ENCODE assay signal across 8 cellular contexts in genomic region chr5:72556351-72557146, GRCh38. TPM values are rescaled to one million over a fixed set of nuclear protein-coding genes. Genes with fewer than 3 reads are reported as not detected.
DNase-seq lines count a peak whose midpoint lies in the region; ATAC-seq, FAIRE-seq and TF ChIP-seq lines count a peak whose summit lies in the region.

No MANE protein-coding gene starts in this region.

- H3K14ac ChIP-seq in H1 (ENCODE audit: insufficient read length): no peak overlapping the region

- 3% methylated on average over 41 of the region's 41 CpGs for WGBS in HUES64
- WGBS in H1 (ENCODE audit: extremely low coverage in 1 of 2, insufficient coverage in 1 of 2, insufficient read length in 1 of 2, insufficient replicate concordance in 2 of 2, low coverage in 1 of 2, low lambda C conversion rate in 2 of 2, missing lambda C conversion rate in 1 of 2), 2 experiments: 5% methylated on average over 39 of the region's 41 CpGs; no CpG with 5 or more reads in 1 of the 2 experiments

- DNase-seq in DMS153 treated with DMSO at 0.1 percent for 48 hours (lab: John Stamatoyannopoulos, UW; ENCODE audit: unreplicated experiment) (peak; percentile 38), T-helper 17 cell (no peak), H1 (ENCODE audit: low read depth in 1 of 2, low spot score in 2 of 2) (peak; percentile 61 to 89), medulla oblongata (ENCODE audit: extremely low spot score) (peak; percentile 48), mesenteric fat pad (ENCODE audit: low spot score) (no peak)
- peak; percentile 60 for DNase-seq in stimulated activated CD8-positive, alpha-beta memory T cell treated with anti-CD3 and anti-CD28 coated beads, Interleukin-4, amount 100 ng/mL, for 48 hours

- H3K4me3 Mint-ChIP-seq in T-helper 17 cell: peak overlapping the region; percentile 92

- H3K4me2 ChIP-seq in H1 (ENCODE audit: insufficient read depth in 1 of 2, low read depth in 2 of 2, low read length in 2 of 2): peak overlapping the region; percentile 76 to 82

- peak overlapping the region; percentile 55 for H4K5ac ChIP-seq in H1 (ENCODE audit: insufficient read length, low read depth, low read length)

- H2AK5ac ChIP-seq in H1 (ENCODE audit: low read depth, low read length): no peak overlapping the region

- ATAC-seq in GM19467 (IDR thresholded peaks at IDR 0.05; ENCODE audit: unreplicated experiment): peak; percentile 71
- ATAC-seq in T-helper 17 cell: peak; percentile 72

- H2AFZ ChIP-seq in H1 (ENCODE audit: low read length): peak overlapping the region; percentile 86

- H3K27me3 ChIP-seq in HUES64 (ENCODE audit: insufficient read depth, low read length) (no peaks in the 10 kb centered on the region), H1 (replicated peaks in 1 of 4; ENCODE audit: control insufficient read depth in 3 of 4, extremely low read depth in 1 of 4, insufficient read depth in 3 of 4, low read length in 3 of 4) (no peaks in the 10 kb centered on the region)

- peak overlapping the region; percentile 9 for H3K56ac ChIP-seq in H1 (replicated peaks; ENCODE audit: insufficient read length, low read depth, low read length)

- H3K23ac ChIP-seq in H1 (ENCODE audit: insufficient read length): no peak overlapping the region

- peak; percentile 49 to 62 for TF ChIP-seq RAD21 in H1 (IDR thresholded peaks at IDR 0.05 in 1 of 2, conservative IDR thresholded peaks at IDR 0.05 in 1 of 2; ENCODE audit: low read depth in 2 of 2, low read length in 2 of 2)

- H4K91ac ChIP-seq in H1 (replicated peaks; ENCODE audit: insufficient read length, low read length): peak overlapping the region; percentile 85

- H3K9me3 ChIP-seq in HUES64 (ENCODE audit: insufficient read depth, low read depth, low read length): no peaks in the 10 kb centered on the region
- H3K9me3 ChIP-seq in T-helper 17 cell (ENCODE audit: control insufficient read depth, low read length, poor library complexity, severe bottlenecking): no peaks in the 10 kb centered on the region
- H3K9me3 ChIP-seq in H1 (ENCODE audit: insufficient read depth in 2 of 2, low read depth in 1 of 2, low read length in 1 of 2): no peaks in the 10 kb centered on the region

- H3K27ac Mint-ChIP-seq in T-helper 17 cell: peak overlapping the region; percentile 91

- H3K27me3 Mint-ChIP-seq in T-helper 17 cell: peaks cover 58% of the 10 kb centered on the region

- H2BK20ac ChIP-seq in H1 (ENCODE audit: low read length): peak overlapping the region; percentile 72; the same call in 1 of the 2 replicates

- H3K4me3 ChIP-seq in HUES64 (ENCODE audit: low read length) (peak overlapping the region; percentile 56), H1 (ENCODE audit: extremely low read depth in 1 of 4, insufficient read depth in 2 of 4, low read depth in 3 of 4, low read length in 4 of 4) (peak overlapping the region; percentile 40 to 56 (median 42); a peak in 6 of 8 replicates)

- H3K4ac ChIP-seq in H1 (replicated peaks; ENCODE audit: insufficient read length, low read depth, low read length): peak overlapping the region; percentile 86

- peak overlapping the region; percentile 95; the same call in 1 of the 2 replicates for H4K8ac ChIP-seq in H1 (ENCODE audit: extremely low read depth, insufficient read depth, low read length)

- H2BK120ac ChIP-seq in H1 (replicated peaks; ENCODE audit: low read depth, low read length): peak overlapping the region; percentile 45

- H3K36me3 ChIP-seq in HUES64 (ENCODE audit: insufficient read depth, low read length): no peaks in the 10 kb centered on the region
- H3K36me3 ChIP-seq in H1 (ENCODE audit: control insufficient read depth in 2 of 4, insufficient read depth in 4 of 4, low read length in 3 of 4): no peaks in the 10 kb centered on the region

- no peaks in the 10 kb centered on the region for H3K79me1 ChIP-seq in H1 (ENCODE audit: low read depth, low read length)

- CTCF ChIA-PET in H1 (lab: Charles Lee; ENCODE audit: partially characterized antibody): interaction anchor here (0.6 to 2.0 kb wide), 14 partner anchors 9 to 261 kb away, joined by 3 to 13 read pairs (median 4); no protein-coding TSS in a partner anchor

- H2BK15ac ChIP-seq in H1 (ENCODE audit: low read length): peak overlapping the region; percentile 67; the same call in 1 of the 2 replicates

- H4K20me1 ChIP-seq in H1 (replicated peaks in 1 of 2; ENCODE audit: control insufficient read depth in 1 of 2, insufficient read depth in 2 of 2, low read length in 2 of 2): no peaks in the 10 kb centered on the region

- POLR2A ChIA-PET in H1 (lab: Charles Lee; ENCODE audit: partially characterized antibody): interaction anchor here (0.8 kb wide), 1 partner anchor 276 kb away, joined by 3 read pairs; no protein-coding TSS in a partner anchor

- H3K4me1 Mint-ChIP-seq in T-helper 17 cell: peaks cover 11% of the 10 kb centered on the region

- H3K27ac ChIP-seq in HUES64 (ENCODE audit: low read depth, low read length) (peak overlapping the region; percentile 64), H1 (ENCODE audit: low read depth, low read length) (peak overlapping the region; percentile 87)

- TF ChIP-seq POLR2A in H1 (IDR thresholded peaks at IDR 0.05; ENCODE audit: control extremely low read depth in 1 of 2, low read depth in 2 of 2, low read length in 2 of 2): peak in 1 of 2 experiments; percentile 83; a peak in 2 of 3 replicates

- H3K36me3 Mint-ChIP-seq in T-helper 17 cell (ENCODE audit: low read depth): no peaks in the 10 kb centered on the region

- H3K18ac ChIP-seq in H1 (ENCODE audit: extremely low read depth, low read length): peak overlapping the region; percentile 89; the same call in 1 of the 2 replicates

- H3K79me2 ChIP-seq in H1 (ENCODE audit: control insufficient read depth in 1 of 2, insufficient read depth in 2 of 2, low read length in 2 of 2): no peaks in the 10 kb centered on the region

- peak; percentile 54 to 62 (median 58) for TF ChIP-seq CTCF in H1 (IDR thresholded peaks at IDR 0.05; ENCODE audit: control extremely low read depth in 1 of 3, insufficient read depth in 1 of 3, low read depth in 1 of 3, low read length in 3 of 3)

- H2BK5ac ChIP-seq in H1 (ENCODE audit: low read depth, low read length): peak overlapping the region; percentile 94

- H3K23me2 ChIP-seq in H1 (ENCODE audit: low read depth, low read length): peaks cover 5% of the 10 kb centered on the region

- FAIRE-seq in H1 (lab: Jason Lieb, UNC): no peak

- H2BK12ac ChIP-seq in H1 (ENCODE audit: low read depth, low read length): peak overlapping the region; percentile 88

- H3K9ac ChIP-seq in HUES64 (ENCODE audit: low read depth, low read length) (peak overlapping the region; percentile 78), H1 (replicated peaks in 1 of 4; ENCODE audit: extremely low read depth in 1 of 4, low read depth in 3 of 4, low read length in 3 of 4) (peak overlapping the region in 3 of 4 experiments; percentile 70 to 89 (median 77); a peak in 6 of 7 replicates)

- no peak for TF ChIP-seq EP300 in H1 (IDR thresholded peaks at IDR 0.05; ENCODE audit: borderline replicate concordance in 1 of 2, low read depth in 2 of 2, low read length in 2 of 2)

- H3K4me1 ChIP-seq in HUES64 (ENCODE audit: insufficient read depth, low read length) (peaks cover 48% of the 10 kb centered on the region), H1 (replicated peaks in 1 of 4; ENCODE audit: control insufficient read depth in 3 of 4, insufficient read depth in 4 of 4, low read length in 3 of 4) (peaks cover 7 to 30% (median 18%) of the 10 kb centered on the region in 4 experiments)

TF ChIP-seq in H1, 55 proteins besides CTCF, POLR2A, EP300 and RAD21 (continues in another document):
- TF ChIP-seq POU5F1 (IDR thresholded peaks at IDR 0.05; ENCODE audit: low read depth, low read length) (no peak), CBX8 (IDR thresholded peaks at IDR 0.05; ENCODE audit: borderline replicate concordance, low read depth, low read length) (no peak), YY1 (IDR thresholded peaks at IDR 0.05; ENCODE audit: low read depth, low read length) (0 out of 2 replicates have a peak, but pooled peaks have one; percentile 31), GTF2F1 (IDR thresholded peaks at IDR 0.05; ENCODE audit: borderline replicate concordance, low read depth, low read length) (no peak), EGR1 (IDR thresholded peaks at IDR 0.05; ENCODE audit: borderline replicate concordance, low read depth, low read length) (no peak), SIN3A (conservative IDR thresholded peaks at IDR 0.05 in 1 of 2, IDR thresholded peaks at IDR 0.05 in 1 of 2; ENCODE audit: low read depth in 1 of 2, low read length in 2 of 2) (0 out of 4 replicates have a peak, but pooled peaks of 1 of the 2 experiments have one; percentile 33), NRF1 (IDR thresholded peaks at IDR 0.05; ENCODE audit: low read depth, low read length) (no peak), FOSL1 (IDR thresholded peaks at IDR 0.05; ENCODE audit: insufficient read depth, low read depth, low read length) (no peak), SRF (IDR thresholded peaks at IDR 0.05; ENCODE audit: low read depth, low read length) (no peak), PHF8 (conservative IDR thresholded peaks at IDR 0.05; ENCODE audit: low read depth, low read length) (peak; percentile 48), POLR2AphosphoS5 (IDR thresholded peaks at IDR 0.05; ENCODE audit: low read depth, low read length) (peak; percentile 92), SIX5 (IDR thresholded peaks at IDR 0.05; ENCODE audit: low read depth, low read length) (no peak), CREB1 (IDR thresholded peaks at IDR 0.05) (peak; percentile 21; the same call in 1 of the 2 replicates), RFX5 (IDR thresholded peaks at IDR 0.05; ENCODE audit: borderline replicate concordance, low read depth, low read length) (no peak), ZNF274 (IDR thresholded peaks at IDR 0.05; ENCODE audit: borderline replicate concordance, extremely low read depth, low read length) (no peak)
- TF ChIP-seq, protein P1, sequence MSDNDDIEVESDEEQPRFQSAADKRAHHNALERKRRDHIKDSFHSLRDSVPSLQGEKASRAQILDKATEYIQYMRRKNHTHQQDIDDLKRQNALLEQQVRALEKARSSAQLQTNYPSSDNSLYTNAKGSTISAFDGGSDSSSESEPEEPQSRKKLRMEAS (IDR thresholded peaks at IDR 0.05): peak; percentile 86

RNA-seq across cellular contexts. Expression of gene ZNF366, which starts 49.3 kb away (rescaled TPM):
- not detected for polyA plus RNA-seq in HUES64 (2013, experiment 1 of 2)
- polyA plus RNA-seq in HUES64 (2013, experiment 2 of 2): not detected
- total RNA-seq in T-helper 17 cell: under 1 TPM in 1 of 2 donors, not detected in 1; 0.39 TPM
- total RNA-seq in H1 (2021; fragmentation: NEBNext Ultra II Directional; extraction: Animal tissue kit (Norgen Biotek cat#: 25700)): not detected in 2 replicates
- polyA plus RNA-seq in H1 (2011; rRNA removed): not detected in 2 replicates
- polyA plus RNA-seq in H1 (2011; cell fraction: cytosol; rRNA removed): not detected
- not detected for polyA plus RNA-seq in H1 (2011; cell fraction: nucleus; rRNA removed)
- polyA plus RNA-seq in H1 (2012, experiment 1 of 2): not detected in 4 replicates
- not detected for polyA plus RNA-seq in H1 (2012, experiment 2 of 2)
- not detected for polyA plus RNA-seq in H1 (2013, experiment 1 of 2)
- polyA plus RNA-seq in H1 (2013, experiment 2 of 2): not detected
- polyA minus RNA-seq in H1 (2011; rRNA and poly(A)+ RNA removed): not detected in 2 replicates
- not detected for polyA minus RNA-seq in H1 (2011; cell fraction: cytosol; rRNA and poly(A)+ RNA removed)
- not detected for polyA minus RNA-seq in H1 (2011; cell fraction: nucleus; rRNA and poly(A)+ RNA removed)
- total RNA-seq in mesenteric fat pad: 13.8 TPM

Comparison
In these comparisons a context has a peak if more than half of its experiments do, and no peak if none do; other contexts are left out.
1. DNase-seq: peak in DMS153 treated with DMSO at 0.1 percent for 48 hours (single experiment), H1 (2 of 2), medulla oblongata (single experiment) and stimulated activated CD8-positive, alpha-beta memory T cell treated with anti-CD3 and anti-CD28 coated beads, Interleukin-4, amount 100 ng/mL, for 48 hours (single experiment); none in T-helper 17 cell (0 of 3) and mesenteric fat pad (single experiment).
2. RNA of gene ZNF366, which starts 49.3 kb away (total RNA-seq): 13.8 TPM in mesenteric fat pad (single experiment); 0.39 TPM in T-helper 17 cell and not detected in H1; every median in the first group is over 10 times any median in the second.